In the genomic region with DNA sequence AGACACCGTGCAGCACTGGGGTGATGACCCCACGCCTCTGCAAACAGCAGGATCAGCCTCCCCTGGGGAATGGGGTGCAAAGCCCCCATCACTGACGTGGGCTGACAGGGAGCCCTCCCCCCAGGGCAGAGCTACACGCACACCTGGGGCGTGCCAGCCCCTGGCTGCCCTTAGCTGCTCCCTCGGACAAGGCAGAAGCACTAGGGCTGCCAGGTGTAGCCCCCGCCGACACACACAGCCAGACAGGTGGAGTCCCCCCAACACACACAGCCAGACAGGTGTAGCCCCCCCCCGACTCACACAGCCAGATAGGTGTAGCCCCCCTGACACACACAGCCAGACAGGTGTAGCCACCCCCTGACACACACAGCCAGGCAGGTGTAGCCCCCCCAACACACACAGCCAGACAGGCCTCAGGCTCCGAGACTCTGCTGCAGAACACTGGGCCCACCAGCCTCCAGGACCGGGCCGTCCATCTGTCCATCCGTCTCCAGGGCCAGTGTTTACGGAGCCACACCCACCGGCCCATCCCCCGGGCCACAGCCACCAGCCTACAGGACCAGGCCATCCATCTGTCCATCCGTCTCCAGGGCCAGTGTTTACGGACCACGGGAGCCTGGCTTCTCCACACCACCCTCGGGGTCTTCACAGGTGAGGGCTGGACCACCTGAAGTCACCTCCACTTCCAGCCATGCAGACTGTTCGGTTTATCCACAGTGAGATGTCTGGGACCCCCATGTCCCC, we compare ENCODE assay signal across 34 cellular contexts. TPM values are rescaled to one million over a fixed set of nuclear protein-coding genes. Genes with fewer than 3 reads are reported as not detected.
"Had no signal": no experiment of that assay in that cellular context is flagged by ENCODE, and none has a peak within 500 bp of the region (broad histone marks: within the 10 kb centered on the region; RNA-seq: fewer than 3 reads in every experiment).

No MANE protein-coding gene starts in this region.

- H3K36me3 ChIP-seq: cardiac muscle cell, SJCRH30 had no signal

- DNase-seq: activated CD4-positive, alpha-beta T cell treated with anti-CD3 and anti-CD28 coated beads, Interleukin-2, amount 10 ng/mL, durations not matched to agents 24 days and 14 days; activated CD4-positive, alpha-beta T cell treated with anti-CD3 and anti-CD28 coated beads, Interleukin-2, amount 50 U/mL, for 4 hours; activated CD8-positive, alpha-beta T cell treated with anti-CD3 and anti-CD28 coated beads for 36 hours; activated effector memory CD4-positive, alpha-beta T cell treated with anti-CD3 and anti-CD28 coated beads, Interleukin-2, amount 50 U/mL, for 16 hours; activated naive CD4-positive, alpha-beta T cell; activated naive CD4-positive, alpha-beta T cell treated with anti-CD3 and anti-CD28 coated beads, Interleukin-2, amount 50 U/mL, for 16 hours; activated naive CD8-positive, alpha-beta T cell treated with anti-CD3 and anti-CD28 coated beads for 36 hours; activated T-cell treated with anti-CD3 and anti-CD28 coated beads, Interleukin-2, amount 50 U/mL, for 1 hour; activated T-cell treated with anti-CD3 and anti-CD28 coated beads, Interleukin-2, amount 50 U/mL, for 72 hours; amniotic stem cell; MM.1S; MV-4-11; NCI-H1092; NCI-H1417; NCI-H146; NCI-H187; NCI-H2029 treated with DMSO at 0.1 percent for 48 hours; NCI-H2107; NCI-H2171; NCI-H510A; NCI-H526; NCI-H748 treated with DMSO at 0.1 percent for 48 hours; NK-92 treated with Interleukin-12 subunit alpha and Interleukin-12 subunit beta, amount 100 ng/mL, for 24 hours; PC-9; SHP77; SJCRH30 had no signal

- H3K27me3 ChIP-seq: cardiac muscle cell had no signal

- H3K4me2 ChIP-seq: KMS-11, PC-9 had no signal

- H3K27me3 Mint-ChIP-seq: activated CD4-positive, alpha-beta T cell treated with anti-CD3 and anti-CD28 coated beads, Interleukin-2, amount 10 ng/mL, durations not matched to agents 24 days and 14 days; activated CD8-positive, alpha-beta T cell treated with anti-CD3 and anti-CD28 coated beads for 36 hours; activated naive CD8-positive, alpha-beta T cell treated with anti-CD3 and anti-CD28 coated beads for 36 hours; activated T-helper 17 cell treated with anti-CD3 and anti-CD28 coated beads, Interleukin-2, amount 50 U/mL, for 72 hours had no signal

- H3K36me3 Mint-ChIP-seq: activated naive CD8-positive, alpha-beta T cell treated with anti-CD3 and anti-CD28 coated beads for 36 hours had no signal

- H3K27ac Mint-ChIP-seq: activated CD4-positive, alpha-beta T cell treated with anti-CD3 and anti-CD28 coated beads, Interleukin-2, amount 10 ng/mL, durations not matched to agents 24 days and 14 days; activated CD8-positive, alpha-beta T cell treated with anti-CD3 and anti-CD28 coated beads for 36 hours; activated naive CD8-positive, alpha-beta T cell treated with anti-CD3 and anti-CD28 coated beads for 36 hours; activated T-cell treated with anti-CD3 and anti-CD28 coated beads, Interleukin-2, amount 50 U/mL, for 72 hours; activated T-helper 17 cell treated with anti-CD3 and anti-CD28 coated beads, Interleukin-2, amount 50 U/mL, for 72 hours; T-helper 2 cell treated with Interferon-gamma antibody and Interleukin-4, amounts not matched to agents 5 μg/mL and 100 μg/mL, for 36 hours had no signal

- H3K9ac ChIP-seq: KMS-11 had no signal

- H2AFZ ChIP-seq: PC-9 had no signal

- ATAC-seq: activated CD8-positive, alpha-beta T cell treated with anti-CD3 and anti-CD28 coated beads for 36 hours; activated T-cell treated with anti-CD3 and anti-CD28 coated beads, Interleukin-2, amount 50 U/mL, for 72 hours; activated T-helper 17 cell treated with anti-CD3 and anti-CD28 coated beads, Interleukin-2, amount 50 U/mL, for 72 hours had no signal

- H3K4me3 Mint-ChIP-seq: activated CD4-positive, alpha-beta T cell treated with anti-CD3 and anti-CD28 coated beads, Interleukin-2, amount 10 ng/mL, durations not matched to agents 24 days and 14 days; activated CD8-positive, alpha-beta T cell treated with anti-CD3 and anti-CD28 coated beads for 36 hours; activated naive CD8-positive, alpha-beta T cell treated with anti-CD3 and anti-CD28 coated beads for 36 hours; activated T-cell treated with anti-CD3 and anti-CD28 coated beads, Interleukin-2, amount 50 U/mL, for 72 hours; T-helper 2 cell treated with Interferon-gamma antibody and Interleukin-4, amounts not matched to agents 5 μg/mL and 100 μg/mL, for 36 hours had no signal

- H3K27ac ChIP-seq: cardiac muscle cell, KMS-11, PC-9, RWPE1, SJCRH30, SK-N-MC had no signal

- H3K9me3 ChIP-seq: SJCRH30 had no signal

- H3K4me3 ChIP-seq: cardiac muscle cell, PC-9, SJCRH30, SK-N-MC had no signal

RNA-seq across cellular contexts. Expression of gene ANO9, which starts 3.5 kb away (rescaled TPM):
- total RNA-seq: LHCN-M2 had no signal

RNA-seq across cellular contexts. Expression of gene SIGIRR, which starts 23.5 kb away (rescaled TPM):
- total RNA-seq: SJCRH30 had no signal

RNA-seq across cellular contexts. Expression of gene PKP3, which starts 44.3 kb away (rescaled TPM):
- total RNA-seq: activated CD4-positive, alpha-beta T cell treated with anti-CD3 and anti-CD28 coated beads, Interleukin-2, amount 10 ng/mL, durations not matched to agents 24 days and 14 days; activated naive CD8-positive, alpha-beta T cell treated with anti-CD3 and anti-CD28 coated beads for 36 hours; activated T-helper 17 cell treated with anti-CD3 and anti-CD28 coated beads, Interleukin-2, amount 50 U/mL, for 72 hours; SJCRH30; T-helper 1 cell treated with Interleukin-12 subunit alpha and Interleukin-12 subunit beta and Interleukin-4 antibody, amounts not matched to agents 30 ng/mL and 1 ng/mL, for 36 hours had no signal
